In the genomic region with DNA sequence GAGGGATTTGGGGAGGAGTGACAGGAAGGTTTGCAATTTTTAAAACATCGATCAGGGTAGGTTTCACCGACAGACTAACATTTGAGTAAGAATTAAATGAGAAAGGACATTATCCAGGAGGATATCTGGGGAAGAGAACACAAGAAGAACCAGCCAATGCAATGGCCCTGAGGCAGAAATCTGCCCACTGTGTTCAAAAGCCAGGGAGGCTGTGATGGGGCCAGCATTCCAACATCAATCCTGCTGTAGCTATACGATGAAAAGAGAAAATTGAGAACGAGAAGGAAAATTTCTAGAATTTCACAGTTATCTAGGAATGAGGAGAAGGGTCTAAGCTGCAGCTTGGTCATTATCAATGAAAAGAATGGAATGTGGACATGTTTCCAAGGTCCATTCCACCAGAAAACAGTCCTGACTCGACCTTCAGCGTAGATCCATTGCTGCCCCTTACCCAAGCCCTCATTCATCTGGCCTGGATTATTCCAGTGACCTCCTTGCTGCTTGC, we compare ENCODE assay signal across 24 cellular contexts.
A peak's percentile ranks its signal among the peaks of the same experiment; 100 is the strongest.
DNase-seq lines count a peak whose midpoint lies in the region; ATAC-seq, FAIRE-seq and TF ChIP-seq lines count a peak whose summit lies in the region.
"Had no signal": no experiment of that assay in that cellular context is flagged by ENCODE, and none has a peak within 500 bp of the region (broad histone marks: within the 10 kb centered on the region; RNA-seq: fewer than 3 reads in every experiment).

No MANE protein-coding gene starts in this region.

- no peaks in the 10 kb centered on the region for H4K20me1 ChIP-seq in neural progenitor cell (ENCODE audit: low read depth)

- H3K27ac ChIP-seq in HEK293 (ENCODE audit: extremely low read depth, low read depth, low read length) (no peak overlapping the region; the same call in 1 of the 2 replicates), breast epithelium (peak overlapping the region; percentile 11 to 16), mesenchymal stem cell (ENCODE audit: low read length, poor library complexity, severe bottlenecking) (no peak overlapping the region), trophoblast cell (ENCODE audit: low read depth, low read length) (peak overlapping the region; percentile 42), neural progenitor cell (no peak overlapping the region)
- H3K27ac ChIP-seq: KMS-11, SJCRH30 had no signal

- H3K79me1 ChIP-seq in mesenchymal stem cell (replicated peaks; ENCODE audit: low read length, poor library complexity, severe bottlenecking) (peaks cover 38% of the 10 kb centered on the region), trophoblast cell (ENCODE audit: low read length) (peaks cover 22% of the 10 kb centered on the region)

- H3K9ac ChIP-seq in mesenchymal stem cell (ENCODE audit: low read length), result no peak overlapping the region
- H3K9ac ChIP-seq in trophoblast cell (ENCODE audit: low read length), result no peak overlapping the region
- no peak overlapping the region for H3K9ac ChIP-seq in neural progenitor cell
- H3K9ac ChIP-seq: KMS-11 had no signal

- H2BK12ac ChIP-seq in mesenchymal stem cell (ENCODE audit: low read length in 2 of 2) (no peak overlapping the region), trophoblast cell (ENCODE audit: low read length) (peak overlapping the region; percentile 7)

- TF ChIP-seq CTCF in HEK293 (tag by site-specific recombination; IDR thresholded peaks at IDR 0.05) (no peak), breast epithelium (IDR thresholded peaks at IDR 0.05) (no peak), neural progenitor cell (IDR thresholded peaks at IDR 0.05) (no peak)

- no peak overlapping the region for H3K4me3 ChIP-seq in HEK293 (ENCODE audit: low read depth, low read length)
- no peak overlapping the region for H3K4me3 ChIP-seq in breast epithelium
- no peak overlapping the region for H3K4me3 ChIP-seq in mesenchymal stem cell (ENCODE audit: insufficient read depth in 1 of 2, low read depth in 1 of 2, low read length in 2 of 2)
- no peak overlapping the region for H3K4me3 ChIP-seq in trophoblast cell (ENCODE audit: low read depth, low read length)
- no peak overlapping the region for H3K4me3 ChIP-seq in neural progenitor cell
- H3K4me3 ChIP-seq: SJCRH30 had no signal

- no peaks in the 10 kb centered on the region for H3K36me3 ChIP-seq in HEK293 (ENCODE audit: control insufficient read depth in 2 of 2, insufficient read depth in 1 of 2, low read length in 2 of 2)
- H3K36me3 ChIP-seq in breast epithelium, result no peaks in the 10 kb centered on the region
- no peaks in the 10 kb centered on the region for H3K36me3 ChIP-seq in mesenchymal stem cell (ENCODE audit: control insufficient read depth in 1 of 2, insufficient read depth in 2 of 2, low read depth in 1 of 2, low read length in 2 of 2)
- H3K36me3 ChIP-seq in trophoblast cell (ENCODE audit: control insufficient read depth in 1 of 2, insufficient read depth in 2 of 2, low read length in 2 of 2), result no peaks in the 10 kb centered on the region
- no peaks in the 10 kb centered on the region for H3K36me3 ChIP-seq in neural progenitor cell

- POLR2A ChIA-PET in HEK293 (lab: Yijun Ruan, JAX), result no interaction called here

- CTCF ChIA-PET in HEK293 (lab: Yijun Ruan, JAX), result interaction anchor here (0.9 kb wide), 1 partner anchor 154 kb away, joined by 3 read pairs; no protein-coding TSS in a partner anchor

- H3F3A ChIP-seq in neural progenitor cell (ENCODE audit: low read depth), result no peaks in the 10 kb centered on the region

- H3K9me3 Mint-ChIP-seq in neural progenitor cell, result no peaks in the 10 kb centered on the region

- no peaks in the 10 kb centered on the region for H3K79me2 ChIP-seq in trophoblast cell (ENCODE audit: control insufficient read depth, insufficient read depth, low read length, poor library complexity)
- H3K79me2 ChIP-seq in neural progenitor cell (ENCODE audit: low read depth), result no peaks in the 10 kb centered on the region

- no peaks in the 10 kb centered on the region for H3K27me3 Mint-ChIP-seq in neural progenitor cell (ENCODE audit: insufficient read depth, low read depth)
- H3K27me3 Mint-ChIP-seq: IgD-negative memory B cell had no signal

- H3K18ac ChIP-seq in mesenchymal stem cell (ENCODE audit: low read depth in 1 of 2, low read length in 2 of 2) (peak overlapping the region; percentile 47 to 50), trophoblast cell (ENCODE audit: low read length) (no peak overlapping the region)

- H4K91ac ChIP-seq in mesenchymal stem cell (ENCODE audit: low read length), result no peak overlapping the region
- no peak overlapping the region for H4K91ac ChIP-seq in trophoblast cell (ENCODE audit: low read depth, low read length)

- H3K4me2 ChIP-seq in mesenchymal stem cell (ENCODE audit: low read length, poor library complexity, severe bottlenecking) (no peak overlapping the region), trophoblast cell (ENCODE audit: low read length) (no peak overlapping the region), neural progenitor cell (no peak overlapping the region)
- H3K4me2 ChIP-seq: KMS-11 had no signal

- 87% methylated on average over 6 of the region's 6 CpGs for WGBS in mesenchymal stem cell
- no CpG with 5 or more reads among the region's 6 CpGs for WGBS in trophoblast cell (ENCODE audit: extremely low coverage, insufficient coverage, insufficient read length)

- H3K23ac ChIP-seq in mesenchymal stem cell (ENCODE audit: low read length in 2 of 2), result no peak overlapping the region
- no peak overlapping the region for H3K23ac ChIP-seq in trophoblast cell (ENCODE audit: low read length)

- FAIRE-seq in GM19239 (lab: Jason Lieb, UNC), result no peak
- FAIRE-seq: GM12891 had no signal

- H2AK5ac ChIP-seq in mesenchymal stem cell (ENCODE audit: low read length, severe bottlenecking) (no peak overlapping the region), trophoblast cell (ENCODE audit: low read length) (no peak overlapping the region)

- no peak overlapping the region for H3K14ac ChIP-seq in mesenchymal stem cell (ENCODE audit: low read length in 2 of 2)
- no peak overlapping the region for H3K14ac ChIP-seq in trophoblast cell (ENCODE audit: low read length)

- no peak overlapping the region for H2BK15ac ChIP-seq in mesenchymal stem cell (ENCODE audit: low read depth, poor library complexity, severe bottlenecking)

- no peak for TF ChIP-seq POLR2A in breast epithelium (IDR thresholded peaks at IDR 0.05)

- H3K4ac ChIP-seq in mesenchymal stem cell (ENCODE audit: low read depth in 1 of 2, low read length in 2 of 2) (no peak overlapping the region), trophoblast cell (ENCODE audit: low read depth, low read length) (no peak overlapping the region)

- H3K36me3 Mint-ChIP-seq in neural progenitor cell, result no peaks in the 10 kb centered on the region
- H3K36me3 Mint-ChIP-seq: CD4-positive, alpha-beta memory T cell had no signal

- H3K9me3 ChIP-seq in HEK293 (ENCODE audit: control insufficient read depth, insufficient read depth, low read depth, low read length) (no peaks in the 10 kb centered on the region), breast epithelium (no peaks in the 10 kb centered on the region), mesenchymal stem cell (ENCODE audit: control insufficient read depth, low read length) (no peaks in the 10 kb centered on the region), trophoblast cell (ENCODE audit: insufficient read depth, low read depth, low read length) (no peaks in the 10 kb centered on the region), neural progenitor cell (ENCODE audit: low read depth) (no peaks in the 10 kb centered on the region)
- H3K9me3 ChIP-seq: SJCRH30 had no signal

- H3K27me3 ChIP-seq in breast epithelium (no peaks in the 10 kb centered on the region), mesenchymal stem cell (ENCODE audit: control insufficient read depth in 1 of 2, insufficient read depth in 1 of 2, low read length in 2 of 2) (no peaks in the 10 kb centered on the region), trophoblast cell (ENCODE audit: insufficient read depth, low read length) (no peaks in the 10 kb centered on the region), neural progenitor cell (no peaks in the 10 kb centered on the region)
- H3K27me3 ChIP-seq: SJCRH30 had no signal

- no peak overlapping the region for H4K8ac ChIP-seq in mesenchymal stem cell (ENCODE audit: low read length)
- no peak overlapping the region for H4K8ac ChIP-seq in trophoblast cell (ENCODE audit: low read depth, low read length)

- H2AFZ ChIP-seq in mesenchymal stem cell (ENCODE audit: low read depth, low read length) (no peak overlapping the region), trophoblast cell (ENCODE audit: insufficient read depth, low read length, poor library complexity) (no peak overlapping the region), neural progenitor cell (replicated peaks) (no peak overlapping the region)

- H3K27ac Mint-ChIP-seq in neural progenitor cell, result no peak overlapping the region
- H3K27ac Mint-ChIP-seq: CD4-positive, alpha-beta memory T cell; IgD-negative memory B cell had no signal

- intact Hi-C loops in breast epithelium (cut with DNase I; ENCODE audit: low total_unique reads), result no loop called here

- peaks cover 26% of the 10 kb centered on the region for H3K4me1 ChIP-seq in HEK293 (ENCODE audit: control insufficient read depth, insufficient read depth, low read length)
- no peaks in the 10 kb centered on the region for H3K4me1 ChIP-seq in breast epithelium
- peaks cover 6% of the 10 kb centered on the region for H3K4me1 ChIP-seq in mesenchymal stem cell (ENCODE audit: control insufficient read depth, insufficient read depth, low read depth, low read length)
- peaks cover 18 to 28% of the 10 kb centered on the region in 2 experiments for H3K4me1 ChIP-seq in trophoblast cell (ENCODE audit: control insufficient read depth in 1 of 2, insufficient read depth in 2 of 2, low read length in 2 of 2)
- peaks cover 46% of the 10 kb centered on the region for H3K4me1 ChIP-seq in neural progenitor cell

- H2BK5ac ChIP-seq in mesenchymal stem cell (ENCODE audit: low read depth, low read length, poor library complexity, severe bottlenecking) (no peak overlapping the region), trophoblast cell (ENCODE audit: low read depth, low read length, poor library complexity) (peak overlapping the region; percentile 24)

- ATAC-seq in HG03439 (IDR thresholded peaks at IDR 0.05; ENCODE audit: unreplicated experiment), result no peak
- ATAC-seq: PC-3, Right ventricle myocardium inferior, SK-N-SH treated with all-trans-retinoic acid at 6 μM for 48 hours had no signal

- DNase-seq in breast epithelium (ENCODE audit: low spot score in 2 of 2) (no peak), mesenchymal stem cell (no peak), trophoblast cell (peak; percentile 74 to 96), GM19239 (ENCODE audit: insufficient read length, low spot score) (no peak), neural progenitor cell (ENCODE audit: low spot score) (no peak), NCI-H774 (lab: John Stamatoyannopoulos, UW) (no peak)
- DNase-seq: C1 segment of cervical spinal cord; CD4-positive, alpha-beta memory T cell; EL; GF-D8; NCI-H1436; NCI-H187; NCI-H2081 treated with DMSO at 0.1 percent for 48 hours; NCI-H82; NK-92 treated with Interleukin-12 subunit alpha and Interleukin-12 subunit beta, amount 100 ng/mL, for 24 hours; PC-3; SJCRH30 had no signal

- H2BK120ac ChIP-seq in mesenchymal stem cell (ENCODE audit: low read depth, low read length), result no peak overlapping the region
- no peak overlapping the region for H2BK120ac ChIP-seq in trophoblast cell (ENCODE audit: insufficient read depth, low read length, poor library complexity)

- no peak overlapping the region for H3K4me3 Mint-ChIP-seq in neural progenitor cell
- H3K4me3 Mint-ChIP-seq: CD4-positive, alpha-beta memory T cell had no signal

- no peak overlapping the region for H4K12ac ChIP-seq in trophoblast cell (ENCODE audit: low read depth, low read length)

- H3K4me1 Mint-ChIP-seq in neural progenitor cell, result peaks cover 4% of the 10 kb centered on the region
- H3K4me1 Mint-ChIP-seq: CD4-positive, alpha-beta memory T cell; IgD-negative memory B cell had no signal

Comparison
In these comparisons a context has a peak if more than half of its experiments do, and no peak if none do; other contexts are left out.
1. H3K27ac ChIP-seq: peak in breast epithelium (2 of 2) and trophoblast cell (single experiment); none in HEK293 (single experiment), mesenchymal stem cell (single experiment) and neural progenitor cell (single experiment).
2. DNase-seq: peak in trophoblast cell (2 of 2); none in breast epithelium (0 of 2), mesenchymal stem cell (single experiment), GM19239 (single experiment), neural progenitor cell (single experiment) and NCI-H774 (single experiment).